2 cellular contexts compared by ENCODE assay signal in the genomic region with DNA sequence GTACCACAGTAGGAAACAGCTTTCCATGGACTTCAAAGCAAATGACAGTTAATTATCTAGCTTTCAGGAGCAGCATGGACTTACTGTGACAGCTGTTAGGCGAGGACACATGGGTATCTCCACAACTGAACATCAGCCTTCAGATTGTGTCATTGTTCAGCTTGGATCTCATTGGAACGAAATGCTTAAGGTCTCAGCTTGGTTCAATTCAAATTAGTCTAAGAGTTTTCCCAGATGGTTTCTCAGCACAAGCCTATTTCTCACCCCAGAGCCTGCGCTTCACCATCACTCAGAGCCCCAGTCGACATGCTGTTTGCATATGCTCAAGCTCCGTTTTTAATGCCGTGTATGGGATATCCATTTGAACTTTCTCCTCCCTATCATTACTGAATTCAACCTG.
TF ChIP-seq lines count a peak whose summit lies in the region.

No MANE protein-coding gene starts in this region.

TF ChIP-seq in H1, 55 proteins besides CTCF, POLR2A, EP300 and RAD21:
- TF ChIP-seq SIRT6 (IDR thresholded peaks at IDR 0.05; ENCODE audit: low read length) = no peak
- no peak for TF ChIP-seq SUZ12 (IDR thresholded peaks at IDR 0.05; ENCODE audit: low read length)
- TF ChIP-seq BCL11A (IDR thresholded peaks at IDR 0.05; ENCODE audit: low read depth in 2 of 2, low read length in 2 of 2) = no peak
- TF ChIP-seq SAP30 (IDR thresholded peaks at IDR 0.05; ENCODE audit: insufficient read depth, insufficient replicate concordance, low read length) = no peak
- no peak for TF ChIP-seq RBBP5 (IDR thresholded peaks at IDR 0.05; ENCODE audit: borderline replicate concordance, low read depth, low read length)
- no peak for TF ChIP-seq NANOG (IDR thresholded peaks at IDR 0.05; ENCODE audit: insufficient read depth, low read depth, low read length, poor library complexity, severe bottlenecking)
- no peak for TF ChIP-seq USF2 (IDR thresholded peaks at IDR 0.05; ENCODE audit: low read length)
- TF ChIP-seq CHD7 (IDR thresholded peaks at IDR 0.05; ENCODE audit: insufficient replicate concordance, low read length) = no peak
- no peak for TF ChIP-seq SP1 (IDR thresholded peaks at IDR 0.05; ENCODE audit: low read depth, low read length)
- no peak for TF ChIP-seq SIN3A (conservative IDR thresholded peaks at IDR 0.05 in 1 of 2, IDR thresholded peaks at IDR 0.05 in 1 of 2; ENCODE audit: low read depth in 1 of 2, low read length in 2 of 2)
- no peak for TF ChIP-seq RXRA (IDR thresholded peaks at IDR 0.05; ENCODE audit: insufficient read depth, low read depth, low read length)
- TF ChIP-seq HDAC2 (IDR thresholded peaks at IDR 0.05; ENCODE audit: borderline replicate concordance in 1 of 2, low read depth in 2 of 2, low read length in 2 of 2) = no peak
- no peak for TF ChIP-seq FOSL1 (IDR thresholded peaks at IDR 0.05; ENCODE audit: insufficient read depth, low read depth, low read length)
- TF ChIP-seq PHF8 (conservative IDR thresholded peaks at IDR 0.05; ENCODE audit: low read depth, low read length) = no peak
- TF ChIP-seq SP4 (IDR thresholded peaks at IDR 0.05; ENCODE audit: low read length) = no peak
- no peak for TF ChIP-seq TEAD4 (IDR thresholded peaks at IDR 0.05; ENCODE audit: low read depth, low read length)

TF ChIP-seq in GM12891, 5 proteins besides CTCF, POLR2A, EP300 and RAD21:
- TF ChIP-seq POU2F2 (IDR thresholded peaks at IDR 0.05; ENCODE audit: low read depth, low read length) = no peak
- TF ChIP-seq PAX5 (IDR thresholded peaks at IDR 0.05; ENCODE audit: insufficient read depth, low read length, severe bottlenecking) = no peak
- no peak for TF ChIP-seq SPI1 (IDR thresholded peaks at IDR 0.05; ENCODE audit: low read depth, low read length)
- no peak for TF ChIP-seq TAF1 (IDR thresholded peaks at IDR 0.05; ENCODE audit: low read depth, low read length)
- no peak for TF ChIP-seq POLR2AphosphoS5 (IDR thresholded peaks at IDR 0.05; ENCODE audit: low read depth, low read length)
TF ChIP-seq in GM12891: peak in this region for 0.
